Comparison of ENCODE assay signal across 27 cellular contexts in the genomic region with DNA sequence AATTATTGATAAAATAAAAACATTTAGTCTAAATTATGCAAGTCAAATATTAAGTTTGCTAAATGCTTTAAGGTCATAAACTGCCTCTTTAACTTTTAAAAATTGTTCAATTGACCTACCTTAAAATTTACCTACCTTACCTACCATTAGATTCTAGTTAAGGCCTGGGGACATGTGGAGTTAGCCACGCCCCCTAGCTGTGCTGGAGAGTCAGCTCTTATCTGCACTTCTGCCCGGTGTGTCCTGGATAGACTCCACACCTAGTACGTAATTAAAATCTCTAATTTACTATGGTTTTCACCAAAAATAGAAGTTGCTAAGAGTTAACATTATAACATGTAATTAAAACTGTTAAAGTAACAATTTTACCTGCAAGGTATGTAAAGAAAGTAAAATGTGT. TPM values are rescaled to one million over a fixed set of nuclear protein-coding genes. Genes with fewer than 3 reads are reported as not detected.
DNase-seq lines count a peak whose midpoint lies in the region; ATAC-seq and TF ChIP-seq lines count a peak whose summit lies in the region.
"Had no signal": no experiment of that assay in that cellular context is flagged by ENCODE, and none has a peak within 500 bp of the region (broad histone marks: within the 10 kb centered on the region; RNA-seq: fewer than 3 reads in every experiment).

No MANE protein-coding gene starts in this region.

- H4K8ac ChIP-seq in trophoblast cell (ENCODE audit: low read depth, low read length), result no peak overlapping the region

- no peaks in the 10 kb centered on the region for H3K27me3 ChIP-seq in brain microvascular endothelial cell (replicated peaks)
- H3K27me3 ChIP-seq in trophoblast cell (ENCODE audit: insufficient read depth, low read length), result no peaks in the 10 kb centered on the region
- peaks cover 0 to 3% of the 10 kb centered on the region in 2 donors for H3K27me3 ChIP-seq in left lung
- H3K27me3 ChIP-seq: BLaER1, tibial artery had no signal

- H3K4me3 ChIP-seq in NB4 (ENCODE audit: low read depth, low read length), result no peak overlapping the region
- H3K4me3 ChIP-seq in brain microvascular endothelial cell (ENCODE audit: low read depth, low read length), result no peak overlapping the region
- no peak overlapping the region for H3K4me3 ChIP-seq in trophoblast cell (ENCODE audit: low read depth, low read length)
- H3K4me3 ChIP-seq in left lung, result no peak overlapping the region
- H3K4me3 ChIP-seq: BLaER1, heart right ventricle, lower lobe of right lung, prostate gland, tibial artery had no signal

- no peak overlapping the region for H3K9ac ChIP-seq in trophoblast cell (ENCODE audit: low read length)
- H3K9ac ChIP-seq: BLaER1 had no signal

- H3K4me1 ChIP-seq in trophoblast cell (ENCODE audit: control insufficient read depth in 1 of 2, insufficient read depth in 2 of 2, low read length in 2 of 2), result peaks cover 0 to 2% of the 10 kb centered on the region in 2 experiments
- H3K4me1 ChIP-seq in left lung, result no peaks in the 10 kb centered on the region
- H3K4me1 ChIP-seq: BLaER1, heart right ventricle, lower lobe of right lung, prostate gland, tibial artery had no signal

- H2BK120ac ChIP-seq in trophoblast cell (ENCODE audit: insufficient read depth, low read length, poor library complexity), result no peak overlapping the region

- H2AFZ ChIP-seq in trophoblast cell (ENCODE audit: insufficient read depth, low read length, poor library complexity), result no peak overlapping the region

- TF ChIP-seq CTCF in NB4 (IDR thresholded peaks at IDR 0.05; ENCODE audit: low read depth, low read length) (peak; percentile 6), brain microvascular endothelial cell (IDR thresholded peaks at IDR 0.05; ENCODE audit: low read depth, low read length, missing control alignments) (peak; percentile 27), left lung (IDR thresholded peaks at IDR 0.05) (no peak)

- H2AK5ac ChIP-seq in trophoblast cell (ENCODE audit: low read length), result no peak overlapping the region

- no peak overlapping the region for H3K4ac ChIP-seq in trophoblast cell (ENCODE audit: low read depth, low read length)

- no peak for TF ChIP-seq POLR2A in NB4 (IDR thresholded peaks at IDR 0.05; ENCODE audit: extremely low read depth, insufficient read length)

- no peaks in the 10 kb centered on the region for H3K79me1 ChIP-seq in trophoblast cell (ENCODE audit: low read length)

- no CpG with 5 or more reads among the region's 3 CpGs for WGBS in trophoblast cell (ENCODE audit: extremely low coverage, insufficient coverage, insufficient read length)

- ATAC-seq in left ventricle myocardium superior (no peak), left lung (no peak)
- ATAC-seq: heart right ventricle; lower lobe of right lung; PC-3; stimulated activated naive CD8-positive, alpha-beta T cell treated with anti-CD3 and anti-CD28 coated beads, Interleukin-15, Interleukin-2, amounts not matched to agents 100 U/mL and 50 U/mL, for 24 hours had no signal

- no peak overlapping the region for H4K91ac ChIP-seq in trophoblast cell (ENCODE audit: low read depth, low read length)

- H2BK5ac ChIP-seq in trophoblast cell (ENCODE audit: low read depth, low read length, poor library complexity), result no peak overlapping the region

- no peaks in the 10 kb centered on the region for H3K9me3 ChIP-seq in trophoblast cell (ENCODE audit: insufficient read depth, low read depth, low read length)
- H3K9me3 ChIP-seq in left lung, result peaks cover 0 to 6% of the 10 kb centered on the region in 2 donors
- H3K9me3 ChIP-seq: lower lobe of right lung, prostate gland, tibial artery had no signal

- no peak overlapping the region for H3K27ac ChIP-seq in brain microvascular endothelial cell
- H3K27ac ChIP-seq in trophoblast cell (ENCODE audit: low read depth, low read length), result no peak overlapping the region
- H3K27ac ChIP-seq in left lung, result no peak overlapping the region
- H3K27ac ChIP-seq: BLaER1, heart right ventricle, lower lobe of right lung, prostate gland, tibial artery, VCaP had no signal

- DNase-seq in DMS53 (lab: John Stamatoyannopoulos, UW) (peak; percentile 15), DMS53 treated with DMSO at 0.1 percent for 48 hours (lab: John Stamatoyannopoulos, UW; ENCODE audit: unreplicated experiment) (no peak), NB4 (ENCODE audit: low read depth) (no peak), brain microvascular endothelial cell (no peak), trophoblast cell (peak; percentile 60 to 70), left ventricle myocardium superior (no peak), AG08396 (ENCODE audit: low spot score) (no peak), left lung (no peak)
- DNase-seq: 8988T; activated CD8-positive, alpha-beta memory T cell treated with anti-CD3 and anti-CD28 coated beads, Interleukin-2, amount 50 U/mL, for 48 hours; activated gamma-delta T cell treated with Interleukin-2 at 50 U/mL for 16 hours; dermis blood vessel endothelial cell; GDM1; heart right ventricle; immature natural killer cell; Karpas-422; lower lobe of right lung; NCI-H1092 treated with DMSO at 0.1 percent for 48 hours; NCI-H2107; NCI-H524 treated with DMSO at 0.1 percent for 48 hours; PC-3; SIG-M5; stimulated activated naive CD8-positive, alpha-beta T cell treated with anti-CD3 and anti-CD28 coated beads, Interleukin-15, Interleukin-2, amounts not matched to agents 100 U/mL and 50 U/mL, for 24 hours; tibial artery had no signal

- H3K36me3 ChIP-seq in brain microvascular endothelial cell (replicated peaks) (no peaks in the 10 kb centered on the region), trophoblast cell (ENCODE audit: control insufficient read depth in 1 of 2, insufficient read depth in 2 of 2, low read length in 2 of 2) (peaks cover 5 to 6% of the 10 kb centered on the region in 2 experiments), left lung (no peaks in the 10 kb centered on the region)
- H3K36me3 ChIP-seq: BLaER1, heart right ventricle, lower lobe of right lung, prostate gland, tibial artery had no signal

- no peaks in the 10 kb centered on the region for H3K79me2 ChIP-seq in trophoblast cell (ENCODE audit: control insufficient read depth, insufficient read depth, low read length, poor library complexity)

- H3K14ac ChIP-seq in trophoblast cell (ENCODE audit: low read length), result no peak overlapping the region

- H3K23ac ChIP-seq in trophoblast cell (ENCODE audit: low read length), result no peak overlapping the region

- no peak overlapping the region for H3K18ac ChIP-seq in trophoblast cell (ENCODE audit: low read length)

- no peak overlapping the region for H4K12ac ChIP-seq in trophoblast cell (ENCODE audit: low read depth, low read length)

- intact Hi-C loops in left ventricle myocardium superior (cut with micrococcal nuclease), result no loop called here
- intact Hi-C loops in left lung (cut with DNase I), result no loop called here

- H3K4me2 ChIP-seq in trophoblast cell (ENCODE audit: low read length), result no peak overlapping the region
- H3K4me2 ChIP-seq: BLaER1 had no signal

- H2BK12ac ChIP-seq in trophoblast cell (ENCODE audit: low read length), result no peak overlapping the region

- in situ Hi-C loops in brain microvascular endothelial cell (cut with HindIII; ENCODE audit: low pct_ligation_motif_present, low sequenced_read_pairs), result no loop called here

RNA-seq across cellular contexts. Expression of a gene that starts 22.7 kb away (rescaled TPM):
- 112 and 119 TPM in 2 replicates for polyA plus RNA-seq in trophoblast cell (2013)
- total RNA-seq in left ventricle myocardium superior (6.8 TPM), left lung (1 to 10 TPM; 3.0 to 5.6 TPM)
- polyA plus RNA-seq: immature natural killer cell had no signal

Comparison
In these comparisons a context has a peak if more than half of its experiments do, and no peak if none do; other contexts are left out.
1. DNase-seq: peak in DMS53 (single experiment) and trophoblast cell (2 of 2); none in DMS53 treated with DMSO at 0.1 percent for 48 hours (single experiment), NB4 (single experiment), brain microvascular endothelial cell (single experiment), left ventricle myocardium superior (single experiment), AG08396 (single experiment) and left lung (0 of 2).
2. CTCF ChIP-seq: peak in NB4 (single experiment) and brain microvascular endothelial cell (single experiment); none in left lung (0 of 2).